In genomic region chr9:127244609-127245601, GRCh38 we compare ENCODE assay signal across 8 cellular contexts. TPM values are rescaled to one million over a fixed set of nuclear protein-coding genes. Genes with fewer than 3 reads are reported as not detected.
DNase-seq lines count a peak whose midpoint lies in the region; ATAC-seq and TF ChIP-seq lines count a peak whose summit lies in the region.

No MANE protein-coding gene starts in this region.

- whole genome bisulfite sequencing in lower leg skin, 2 donors: 9 to 12% methylated on average over 40 to 50 of the region's 53 CpGs

- no peaks in the 10 kb centered on the region for H3K27me3 ChIP-seq in duodenal mucosa (ENCODE audit: control insufficient read depth in 1 of 2, insufficient read depth in 2 of 2, low read length in 2 of 2)

- CTCF ChIA-PET in activated CD4-positive, alpha-beta memory T cell treated with anti-CD3 and anti-CD28 coated beads for 36 hours (lab: Charles Lee): interaction anchor here (0.8 to 1.4 kb wide), 5 partner anchors 11 to 676 kb away, joined by 3 to 4 read pairs (median 3); no protein-coding TSS in a partner anchor

- H3K27me3 Mint-ChIP-seq in activated CD4-positive, alpha-beta memory T cell treated with anti-CD3 and anti-CD28 coated beads for 36 hours: no peaks in the 10 kb centered on the region

- TF ChIP-seq CTCF in lower leg skin (IDR thresholded peaks at IDR 0.05): no peak

- H3K27ac ChIP-seq in duodenal mucosa (ENCODE audit: low read depth, low read length): no peak overlapping the region

- no peaks in the 10 kb centered on the region for H3K36me3 ChIP-seq in duodenal mucosa (ENCODE audit: control insufficient read depth in 1 of 2, insufficient read depth in 2 of 2, low read length in 2 of 2)

- H3K27ac Mint-ChIP-seq in activated CD4-positive, alpha-beta memory T cell treated with anti-CD3 and anti-CD28 coated beads for 36 hours: peak overlapping the region; percentile 20

- H3K9me3 Mint-ChIP-seq in activated CD4-positive, alpha-beta memory T cell treated with anti-CD3 and anti-CD28 coated beads for 36 hours: no peaks in the 10 kb centered on the region

- H3K4me1 ChIP-seq in duodenal mucosa (ENCODE audit: control insufficient read depth in 1 of 2, insufficient read depth in 2 of 2, low read length in 2 of 2): peaks cover 15 to 16% of the 10 kb centered on the region in 2 donors

- H3K4me3 Mint-ChIP-seq in activated CD4-positive, alpha-beta memory T cell treated with anti-CD3 and anti-CD28 coated beads for 36 hours: peak overlapping the region; percentile 80

- POLR2A ChIA-PET in activated CD4-positive, alpha-beta memory T cell treated with anti-CD3 and anti-CD28 coated beads for 36 hours (lab: Charles Lee): interaction anchor here (0.5 to 1.5 kb wide), 3 partner anchors 20 to 317 kb away, joined by 3 to 9 read pairs (median 5); partner anchors contain the start of gene ZNF79

- peak overlapping the region; percentile 71 to 79 for H3K9ac ChIP-seq in duodenal mucosa (ENCODE audit: low read depth in 1 of 2, low read length in 2 of 2)

- peak; percentile 97 for DNase-seq in CD1c-positive myeloid dendritic cell (ENCODE audit: extremely low spot score)
- DNase-seq in NCI-H82 treated with DMSO at 0.1 percent for 48 hours (lab: John Stamatoyannopoulos, UW; ENCODE audit: unreplicated experiment): peak; percentile 66
- DNase-seq in activated CD4-positive, alpha-beta memory T cell treated with anti-CD3 and anti-CD28 coated beads for 36 hours: peak; percentile 97
- peak; percentile 96 to 99 for DNase-seq in lower leg skin (ENCODE audit: low spot score in 2 of 2)
- peak; percentile 96 for DNase-seq in stimulated activated CD4-positive, alpha-beta T cell treated with anti-CD3 and anti-CD28 coated beads, Interleukin-4, amount 100 ng/mL, for 24 hours

- H3K4me1 Mint-ChIP-seq in activated CD4-positive, alpha-beta memory T cell treated with anti-CD3 and anti-CD28 coated beads for 36 hours (ENCODE audit: low read depth): peaks cover 7% of the 10 kb centered on the region

- H3K36me3 Mint-ChIP-seq in activated CD4-positive, alpha-beta memory T cell treated with anti-CD3 and anti-CD28 coated beads for 36 hours: no peaks in the 10 kb centered on the region

- ATAC-seq in GM19438 (IDR thresholded peaks at IDR 0.05; ENCODE audit: low read depth, unreplicated experiment) (peak; percentile 100), HG03571 (IDR thresholded peaks at IDR 0.05; ENCODE audit: unreplicated experiment) (peak; percentile 99)

- TF ChIP-seq POLR2A in lower leg skin (IDR thresholded peaks at IDR 0.05): no peak

- peak overlapping the region; percentile 90 to 93 for H3K4me3 ChIP-seq in duodenal mucosa (ENCODE audit: low read depth in 1 of 2, low read length in 2 of 2)
- peak overlapping the region; percentile 39 for H3K4me3 ChIP-seq in lower leg skin (ENCODE audit: low read depth, poor library complexity, severe bottlenecking)

- intact Hi-C loops in activated CD4-positive, alpha-beta memory T cell treated with anti-CD3 and anti-CD28 coated beads for 36 hours (cut with micrococcal nuclease): loop anchor here (1.0 to 10.0 kb wide), 2 partner anchors 21 to 180 kb away; partner anchors contain the start of gene ZNF79
- intact Hi-C loops in lower leg skin (cut with DNase I; ENCODE audit: low total_unique reads): no loop called here

- no peaks in the 10 kb centered on the region for H3K9me3 ChIP-seq in duodenal mucosa (ENCODE audit: control insufficient read depth in 1 of 2, low read length in 2 of 2)

RNA-seq across cellular contexts. Expression of gene GARNL3, which starts 19.7 kb away (rescaled TPM):
- 1 to 10 TPM; 3.5 to 3.9 TPM for total RNA-seq in activated CD4-positive, alpha-beta memory T cell treated with anti-CD3 and anti-CD28 coated beads for 36 hours
- 10 to 100 TPM; 11.9 to 19.1 (median 16.5) TPM for total RNA-seq in lower leg skin
